In the genomic region with DNA sequence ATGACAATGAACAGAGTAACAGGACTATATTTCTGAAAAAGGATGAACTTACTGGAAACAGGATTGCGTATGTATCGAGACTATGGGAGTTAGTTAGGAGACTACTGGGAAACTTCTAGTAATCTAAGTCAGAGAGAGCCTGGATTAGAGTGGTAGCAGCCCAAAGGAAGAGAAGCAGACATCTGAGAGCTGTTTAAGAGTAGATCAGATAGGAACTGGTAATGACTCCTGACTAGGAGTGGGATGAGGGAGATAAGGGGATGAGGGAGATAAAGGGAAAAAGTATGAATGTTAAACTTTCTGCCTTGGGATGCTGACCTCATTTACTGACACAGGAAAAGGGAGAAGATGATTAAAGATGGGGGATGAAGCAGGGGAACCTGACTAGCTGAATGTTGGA, we compare ENCODE assay signal across 16 cellular contexts.
DNase-seq lines count a peak whose midpoint lies in the region; ATAC-seq, FAIRE-seq and TF ChIP-seq lines count a peak whose summit lies in the region.
"Had no signal": no experiment of that assay in that cellular context is flagged by ENCODE, and none has a peak within 500 bp of the region (broad histone marks: within the 10 kb centered on the region; RNA-seq: fewer than 3 reads in every experiment).

No MANE protein-coding gene starts in this region.

- TF ChIP-seq CTCF in K562 (IDR thresholded peaks at IDR 0.05 in 2 of 3, conservative IDR thresholded peaks at IDR 0.05 in 1 of 3; ENCODE audit: insufficient read depth in 2 of 3, low read depth in 1 of 3, low read length in 3 of 3) (no peak), gastroesophageal sphincter (IDR thresholded peaks at IDR 0.05) (no peak), smooth muscle cell (IDR thresholded peaks at IDR 0.05; ENCODE audit: borderline replicate concordance, insufficient read depth, poor library complexity, severe bottlenecking) (no peak), D721Med (IDR thresholded peaks at IDR 0.05; ENCODE audit: insufficient read depth, missing control alignments) (no peak)

- no peak for TF ChIP-seq EP300 in K562 (IDR thresholded peaks at IDR 0.05; ENCODE audit: low read length)
- TF ChIP-seq EP300 in gastroesophageal sphincter (IDR thresholded peaks at IDR 0.05), result no peak

- ATAC-seq in K562 (no peak), gastroesophageal sphincter (no peak), Right ventricle myocardium inferior (no peak)
- ATAC-seq: GM12878 had no signal

- H3K27me3 ChIP-seq in K562 (ENCODE audit: control insufficient read depth in 2 of 2, insufficient read depth in 2 of 2, low read length in 2 of 2) (no peaks in the 10 kb centered on the region), gastroesophageal sphincter (no peaks in the 10 kb centered on the region), smooth muscle cell (ENCODE audit: low read depth) (no peaks in the 10 kb centered on the region), Karpas-422 (ENCODE audit: low read length) (no peaks in the 10 kb centered on the region)

- no peaks in the 10 kb centered on the region for H3K9me1 ChIP-seq in K562 (ENCODE audit: control insufficient read depth, insufficient read depth, low read length)

- no peak overlapping the region for H3K9ac ChIP-seq in K562 (ENCODE audit: insufficient read depth in 1 of 2, low read depth in 2 of 2, low read length in 2 of 2)
- H3K9ac ChIP-seq in smooth muscle cell (ENCODE audit: low read depth), result no peak overlapping the region
- H3K9ac ChIP-seq in Karpas-422 (ENCODE audit: low read length), result no peak overlapping the region

- 74% methylated on average over 2 of the region's 2 CpGs for WGBS in K562 (ENCODE audit: insufficient coverage, low coverage, missing lambda C conversion rate)
- 83 to 94% methylated on average over 2 of the region's 2 CpGs for WGBS in gastroesophageal sphincter (ENCODE audit: low coverage in 1 of 2), 2 donors
- 68% methylated on average over 2 of the region's 2 CpGs for WGBS in smooth muscle cell (ENCODE audit: low lambda C conversion rate)

- TF ChIP-seq POLR2A in K562 (conservative IDR thresholded peaks at IDR 0.05), result no peak
- TF ChIP-seq POLR2A in gastroesophageal sphincter (IDR thresholded peaks at IDR 0.05), result no peak

- H4K20me1 ChIP-seq in K562 (replicated peaks; ENCODE audit: control insufficient read depth, insufficient read depth, low read length) (no peaks in the 10 kb centered on the region), smooth muscle cell (ENCODE audit: low read depth) (no peaks in the 10 kb centered on the region), Karpas-422 (ENCODE audit: insufficient read depth, low read depth, low read length) (no peaks in the 10 kb centered on the region)

- BruUV-seq in K562 (replicated peaks; lab: Mats Ljungman, UMichigan), result no TSS peak

- DNase-seq in K562 (ENCODE audit: extremely low read depth in 1 of 4, low spot score in 3 of 4), result peak in 1 of 4 experiments; percentile 2
- no peak for DNase-seq in smooth muscle cell (lab: John Stamatoyannopoulos, UW; ENCODE audit: unreplicated experiment)
- no peak for DNase-seq in Karpas-422
- no peak for DNase-seq in NCI-H1694 (lab: John Stamatoyannopoulos, UW)
- DNase-seq in D721Med (ENCODE audit: insufficient read length, low spot score), result no peak
- no peak for DNase-seq in Right ventricle myocardium inferior (ENCODE audit: missing footprints)
- DNase-seq: C1 segment of cervical spinal cord; Calu3; CD4-positive, alpha-beta T cell; DMS79; GOT3; H9 had no signal

- peaks cover 35% of the 10 kb centered on the region; the same call in 2 of the 3 replicates for H3K36me3 ChIP-seq in K562 (ENCODE audit: control insufficient read depth, insufficient read depth, low read length)
- H3K36me3 ChIP-seq in gastroesophageal sphincter, result peaks cover 0 to 69% of the 10 kb centered on the region in 2 donors
- peaks cover 6% of the 10 kb centered on the region for H3K36me3 ChIP-seq in smooth muscle cell (ENCODE audit: low read depth)
- H3K36me3 ChIP-seq in Karpas-422 (ENCODE audit: insufficient read depth, low read length), result 0 out of 2 replicates have a peak, but pooled peaks cover 4% of the 10 kb centered on the region

- no peaks in the 10 kb centered on the region for H3K9me3 ChIP-seq in K562 (replicated peaks; ENCODE audit: control insufficient read depth, insufficient read depth, low read depth, low read length)
- no peaks in the 10 kb centered on the region for H3K9me3 ChIP-seq in gastroesophageal sphincter
- H3K9me3 ChIP-seq in smooth muscle cell (replicated peaks; ENCODE audit: low read depth), result no peaks in the 10 kb centered on the region
- no peaks in the 10 kb centered on the region for H3K9me3 ChIP-seq in Karpas-422 (ENCODE audit: low read length)

- TF ChIP-seq RAD21 in K562 (CRISPR knock-in tag; conservative IDR thresholded peaks at IDR 0.05 in 1 of 2, IDR thresholded peaks at IDR 0.05 in 1 of 2), result no peak

- H3K4me2 ChIP-seq in K562 (ENCODE audit: insufficient read depth, low read length) (no peak overlapping the region), smooth muscle cell (no peak overlapping the region), Karpas-422 (ENCODE audit: low read depth, low read length, poor library complexity, severe bottlenecking) (no peak overlapping the region)

- no peaks in the 10 kb centered on the region for H3F3A ChIP-seq in smooth muscle cell (ENCODE audit: low read depth)

- CTCF ChIA-PET in K562 (lab: Yijun Ruan, JAX; ENCODE audit: low intra/inter-chr PET ratio), result no interaction called here

- H3K27ac ChIP-seq in K562 (ENCODE audit: extremely low read depth, low read depth, low read length) (no peak overlapping the region), gastroesophageal sphincter (peak overlapping the region; percentile 81 to 94 (median 85)), smooth muscle cell (ENCODE audit: low read depth) (peak overlapping the region; percentile 34), Karpas-422 (ENCODE audit: low read length) (no peak overlapping the region)

- no peak overlapping the region for H2AFZ ChIP-seq in K562 (ENCODE audit: low read depth, low read length)
- H2AFZ ChIP-seq in smooth muscle cell (ENCODE audit: low read depth), result no peak overlapping the region
- H2AFZ ChIP-seq in Karpas-422 (ENCODE audit: low read length), result no peak overlapping the region

- H3K4me3 ChIP-seq in K562 (no peak overlapping the region), gastroesophageal sphincter (no peak overlapping the region), smooth muscle cell (no peak overlapping the region), Karpas-422 (ENCODE audit: low read length) (no peak overlapping the region)
- H3K4me3 ChIP-seq: GM12878 had no signal

- H3K79me2 ChIP-seq in K562 (ENCODE audit: control insufficient read depth, insufficient read depth, low read length) (no peaks in the 10 kb centered on the region), smooth muscle cell (ENCODE audit: low read depth) (no peaks in the 10 kb centered on the region), Karpas-422 (ENCODE audit: low read length) (no peaks in the 10 kb centered on the region)

- H3K9me2 ChIP-seq in Karpas-422 (replicated peaks; ENCODE audit: insufficient read depth, low read length), result no peaks in the 10 kb centered on the region

- intact Hi-C loops in K562 (cut with micrococcal nuclease) (no loop called here), Right ventricle myocardium inferior (cut with DNase I) (no loop called here)

- POLR2A ChIA-PET in K562 (lab: Yijun Ruan, JAX), result no interaction called here

- H3K4me1 ChIP-seq in K562 (replicated peaks in 1 of 2; ENCODE audit: control insufficient read depth in 2 of 2, insufficient read depth in 2 of 2, low read length in 2 of 2) (no peaks in the 10 kb centered on the region), gastroesophageal sphincter (peaks cover 0 to 95% (median 16%) of the 10 kb centered on the region in 3 donors), smooth muscle cell (ENCODE audit: low read depth) (peaks cover under 1% of the 10 kb centered on the region), Karpas-422 (ENCODE audit: low read length) (no peaks in the 10 kb centered on the region)

- in situ Hi-C loops in K562 (cut with MboI), result no loop called here

- FAIRE-seq in K562 (lab: Jason Lieb, UNC) (no peak), D721Med (lab: Jason Lieb, UNC) (no peak)
- FAIRE-seq: A204.1, GM12878, GM18507 had no signal

TF ChIP-seq in K562, 482 proteins besides CTCF, POLR2A, EP300 and RAD21 (continues in another document):
- peak; percentile 27; the same call in 1 of the 2 replicates for TF ChIP-seq ARID1B (IDR thresholded peaks at IDR 0.05)
- TF ChIP-seq, protein P1, sequence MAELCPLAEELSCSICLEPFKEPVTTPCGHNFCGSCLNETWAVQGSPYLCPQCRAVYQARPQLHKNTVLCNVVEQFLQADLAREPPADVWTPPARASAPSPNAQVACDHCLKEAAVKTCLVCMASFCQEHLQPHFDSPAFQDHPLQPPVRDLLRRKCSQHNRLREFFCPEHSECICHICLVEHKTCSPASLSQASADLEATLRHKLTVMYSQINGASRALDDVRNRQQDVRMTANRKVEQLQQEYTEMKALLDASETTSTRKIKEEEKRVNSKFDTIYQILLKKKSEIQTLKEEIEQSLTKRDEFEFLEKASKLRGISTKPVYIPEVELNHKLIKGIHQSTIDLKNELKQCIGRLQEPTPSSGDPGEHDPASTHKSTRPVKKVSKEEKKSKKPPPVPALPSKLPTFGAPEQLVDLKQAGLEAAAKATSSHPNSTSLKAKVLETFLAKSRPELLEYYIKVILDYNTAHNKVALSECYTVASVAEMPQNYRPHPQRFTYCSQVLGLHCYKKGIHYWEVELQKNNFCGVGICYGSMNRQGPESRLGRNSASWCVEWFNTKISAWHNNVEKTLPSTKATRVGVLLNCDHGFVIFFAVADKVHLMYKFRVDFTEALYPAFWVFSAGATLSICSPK (IDR thresholded peaks at IDR 0.05; ENCODE audit: borderline replicate concordance), result no peak
- TF ChIP-seq ZNF354B (CRISPR knock-in tag; IDR thresholded peaks at IDR 0.05), result peak; percentile 32; the same call in 1 of the 2 replicates
- no peak for TF ChIP-seq DPF2 (IDR thresholded peaks at IDR 0.05)
- TF ChIP-seq, protein P2, sequence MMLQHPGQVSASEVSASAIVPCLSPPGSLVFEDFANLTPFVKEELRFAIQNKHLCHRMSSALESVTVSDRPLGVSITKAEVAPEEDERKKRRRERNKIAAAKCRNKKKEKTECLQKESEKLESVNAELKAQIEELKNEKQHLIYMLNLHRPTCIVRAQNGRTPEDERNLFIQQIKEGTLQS (IDR thresholded peaks at IDR 0.05), result no peak
- TF ChIP-seq, protein P2 (CRISPR knock-in tag; conservative IDR thresholded peaks at IDR 0.05), result no peak
- no peak for TF ChIP-seq SP1 (CRISPR knock-in tag; IDR thresholded peaks at IDR 0.05)

Comparison
In these comparisons a context has a peak if more than half of its experiments do, and no peak if none do; other contexts are left out.
1. H3K27ac ChIP-seq: peak in gastroesophageal sphincter (4 of 4) and smooth muscle cell (single experiment); none in K562 (single experiment) and Karpas-422 (single experiment).